In genomic region chr5:132747064-132747692, GRCh38 we compare ENCODE assay signal across 8 cellular contexts. TPM values are rescaled to one million over a fixed set of nuclear protein-coding genes. Genes with fewer than 3 reads are reported as not detected.
A peak's percentile ranks its signal among the peaks of the same experiment; 100 is the strongest.
DNase-seq lines count a peak whose midpoint lies in the region; ATAC-seq and TF ChIP-seq lines count a peak whose summit lies in the region.

Gene CCNI2 (plus strand): TSS chr5:132747426. CDS start chr5:132747496, 70 bp downstream.

- ATAC-seq in HG02885 (IDR thresholded peaks at IDR 0.05; ENCODE audit: poor library complexity, unreplicated experiment): peak; percentile 58
- peak; percentile 86 for ATAC-seq in effector memory CD8-positive, alpha-beta T cell (replicated peaks)
- ATAC-seq in naive thymus-derived CD8-positive, alpha-beta T cell: peak; percentile 84 to 90
- ATAC-seq in stimulated activated naive CD8-positive, alpha-beta T cell treated with anti-CD3 and anti-CD28 coated beads, Interleukin-15, amount 100 ng/mL, for 72 hours: peak; percentile 78

- no peaks in the 10 kb centered on the region for H3K9me3 Mint-ChIP-seq in effector memory CD8-positive, alpha-beta T cell
- H3K9me3 Mint-ChIP-seq in naive thymus-derived CD8-positive, alpha-beta T cell: no peaks in the 10 kb centered on the region
- H3K9me3 Mint-ChIP-seq in stimulated activated naive CD8-positive, alpha-beta T cell treated with anti-CD3 and anti-CD28 coated beads, Interleukin-15, amount 100 ng/mL, for 72 hours: no peaks in the 10 kb centered on the region

- peaks cover 0 to 4% of the 10 kb centered on the region in 2 donors for H3K4me1 Mint-ChIP-seq in effector memory CD8-positive, alpha-beta T cell (ENCODE audit: low read depth in 2 of 2)
- peaks cover 2 to 8% (median 7%) of the 10 kb centered on the region in 4 donors for H3K4me1 Mint-ChIP-seq in naive thymus-derived CD8-positive, alpha-beta T cell
- peaks cover 44% of the 10 kb centered on the region for H3K4me1 Mint-ChIP-seq in stimulated activated naive CD8-positive, alpha-beta T cell treated with anti-CD3 and anti-CD28 coated beads, Interleukin-15, amount 100 ng/mL, for 72 hours

- H3K4me3 Mint-ChIP-seq in effector memory CD8-positive, alpha-beta T cell: peak within 1 kb of the TSS; percentile 75 to 76
- peak within 1 kb of the TSS; percentile 74 to 91 (median 82) for H3K4me3 Mint-ChIP-seq in naive thymus-derived CD8-positive, alpha-beta T cell
- peak within 1 kb of the TSS; percentile 78 to 80 for H3K4me3 Mint-ChIP-seq in stimulated activated naive CD8-positive, alpha-beta T cell treated with anti-CD3 and anti-CD28 coated beads, Interleukin-15, amount 100 ng/mL, for 72 hours

- POLR2A ChIA-PET in GM10248 (lab: Yijun Ruan, JAX): interaction anchor here (0.6 to 1.1 kb wide), 3 partner anchors 11 to 84 kb away, joined by 3 to 4 read pairs (median 3); no protein-coding TSS in a partner anchor
- POLR2A ChIA-PET in naive thymus-derived CD8-positive, alpha-beta T cell (lab: Charles Lee): interaction anchor here (0.8 to 3.5 kb wide), 15 partner anchors 9 to 378 kb away, joined by 3 to 52 read pairs (median 3); partner anchors contain the start of genes AFF4, HSPA4, KIF3A and RAD50

- peaks cover 11% of the 10 kb centered on the region for H3K36me3 Mint-ChIP-seq in effector memory CD8-positive, alpha-beta T cell (ENCODE audit: insufficient read depth)
- H3K36me3 Mint-ChIP-seq in naive thymus-derived CD8-positive, alpha-beta T cell: peaks cover 0 to 8% (median 5%) of the 10 kb centered on the region in 3 donors

- CTCF ChIA-PET in GM10248 (lab: Yijun Ruan, JAX): interaction anchor here (0.7 to 3.3 kb wide), 15 partner anchors 9 to 165 kb away, joined by 3 to 20 read pairs (median 4); partner anchors contain the start of gene KIF3A

- H3K27me3 Mint-ChIP-seq in effector memory CD8-positive, alpha-beta T cell: peaks cover 0 to 11% of the 10 kb centered on the region in 2 donors
- peaks cover 0 to 14% (median 0%) of the 10 kb centered on the region in 5 donors for H3K27me3 Mint-ChIP-seq in naive thymus-derived CD8-positive, alpha-beta T cell
- H3K27me3 Mint-ChIP-seq in stimulated activated naive CD8-positive, alpha-beta T cell treated with anti-CD3 and anti-CD28 coated beads, Interleukin-15, amount 100 ng/mL, for 72 hours: peaks cover 8% of the 10 kb centered on the region

- H3K27ac Mint-ChIP-seq in effector memory CD8-positive, alpha-beta T cell: peak within 1 kb of the TSS; percentile 62 to 68
- H3K27ac Mint-ChIP-seq in naive thymus-derived CD8-positive, alpha-beta T cell: peak within 1 kb of the TSS; percentile 25 to 88 (median 72)
- H3K27ac Mint-ChIP-seq in stimulated activated naive CD8-positive, alpha-beta T cell treated with anti-CD3 and anti-CD28 coated beads, Interleukin-15, amount 100 ng/mL, for 72 hours: peak within 1 kb of the TSS; percentile 61 to 92

- TF ChIP-seq CTCF in GM10248 (IDR thresholded peaks at IDR 0.05; ENCODE audit: control extremely low read depth, extremely low read depth, low read depth, missing control alignments): no peak

- DNase-seq in GM10248 (ENCODE audit: extremely low spot score): peak; percentile 73
- DNase-seq in activated CD4-positive, alpha-beta T cell treated with anti-CD3 and anti-CD28 coated beads, Interleukin-2, amount 50 U/mL, for 4 hours: peak; percentile 68 to 73
- DNase-seq in effector memory CD8-positive, alpha-beta T cell: peak; percentile 56 to 59 (median 58)
- DNase-seq in naive thymus-derived CD8-positive, alpha-beta T cell: peak; percentile 45 to 80 (median 64)
- peak; percentile 54 to 70 for DNase-seq in stimulated activated naive CD8-positive, alpha-beta T cell treated with anti-CD3 and anti-CD28 coated beads, Interleukin-15, amount 100 ng/mL, for 72 hours
- no peak for DNase-seq in SK-N-DZ (ENCODE audit: low spot score)
- no peak for DNase-seq in SIG-M5 (lab: John Stamatoyannopoulos, UW)

RNA-seq across cellular contexts. Expression of gene CCNI2, which starts in this region (rescaled TPM):
- total RNA-seq in naive thymus-derived CD8-positive, alpha-beta T cell: 10 to 100 TPM in 1 of 2 experiments, 1 to 10 TPM in 1; 10.0 to 10.2 TPM
- polyA plus RNA-seq in naive thymus-derived CD8-positive, alpha-beta T cell: 1 to 10 TPM; 1.1 to 2.8 (median 1.7) TPM
- polyA plus RNA-seq in SK-N-DZ (2014; cell fraction: cytosol; rRNA removed): not detected in 2 replicates
- polyA plus RNA-seq in SK-N-DZ (2014; cell fraction: nucleus; rRNA removed): 0.13 TPM in 1 of 2 replicates, not detected in the other

Comparison
In these comparisons a context has a peak if more than half of its experiments do, and no peak if none do; other contexts are left out.
1. DNase-seq: peak in GM10248 (single experiment), activated CD4-positive, alpha-beta T cell treated with anti-CD3 and anti-CD28 coated beads, Interleukin-2, amount 50 U/mL, for 4 hours (2 of 2), effector memory CD8-positive, alpha-beta T cell (3 of 3), naive thymus-derived CD8-positive, alpha-beta T cell (10 of 10) and stimulated activated naive CD8-positive, alpha-beta T cell treated with anti-CD3 and anti-CD28 coated beads, Interleukin-15, amount 100 ng/mL, for 72 hours (2 of 2); none in SK-N-DZ (single experiment) and SIG-M5 (single experiment).
2. Peak in every context shown above with its lines, with median percentiles within 50 percentile points of each other: ATAC-seq, H3K27ac Mint-ChIP-seq and H3K4me3 Mint-ChIP-seq.